ENCODE assay signal across 12 cellular contexts in the genomic region with DNA sequence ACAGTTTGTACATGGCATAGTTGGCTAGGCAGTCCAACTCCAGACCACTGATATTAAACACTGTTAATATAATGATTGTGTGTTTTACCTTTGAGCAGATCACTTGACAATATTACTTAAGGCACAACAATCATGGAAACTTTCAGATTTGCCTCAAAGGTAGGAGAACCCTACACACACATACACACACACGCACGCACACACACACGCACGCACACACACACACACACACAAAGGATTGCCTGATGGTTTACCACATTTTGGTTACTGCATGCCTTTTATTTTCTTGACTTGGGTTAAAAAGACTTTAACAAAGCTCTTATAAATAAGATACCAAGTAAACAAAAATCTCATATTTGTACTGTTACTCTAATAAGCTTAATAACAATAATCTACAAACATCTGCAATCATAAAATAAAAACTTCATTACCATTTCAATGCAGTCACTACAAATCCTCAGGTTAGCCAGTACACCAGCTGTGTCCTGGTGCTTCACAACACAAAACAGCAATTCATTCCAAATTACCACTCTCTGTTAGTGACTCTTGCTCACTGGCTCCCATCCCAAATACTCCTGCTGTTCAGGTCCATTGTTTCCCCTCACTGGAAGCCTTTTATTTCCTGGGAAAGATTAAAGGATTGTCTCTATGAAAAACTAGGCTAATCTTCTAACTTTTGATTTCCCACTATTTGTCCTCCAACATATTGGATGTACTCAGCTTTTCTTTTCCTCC.
DNase-seq lines count a peak whose midpoint lies in the region; ATAC-seq and TF ChIP-seq lines count a peak whose summit lies in the region.
"Had no signal": no experiment of that assay in that cellular context is flagged by ENCODE, and none has a peak within 500 bp of the region (broad histone marks: within the 10 kb centered on the region; RNA-seq: fewer than 3 reads in every experiment).

No MANE protein-coding gene starts in this region.

- no peak for TF ChIP-seq CTCF in OCI-LY3 (IDR thresholded peaks at IDR 0.05; ENCODE audit: low read depth, low read length)
- TF ChIP-seq CTCF in GM20000 (IDR thresholded peaks at IDR 0.05; ENCODE audit: extremely low read depth, missing control alignments) = no peak
- TF ChIP-seq CTCF in GM13977 (IDR thresholded peaks at IDR 0.05; ENCODE audit: extremely low read depth, insufficient read depth, missing control alignments) = no peak

- peak overlapping the region; percentile 35; the same call in 1 of the 2 replicates for H3K9ac ChIP-seq in OCI-LY3 (ENCODE audit: low read length)
- H3K9ac ChIP-seq: parathyroid adenoma had no signal

- DNase-seq in Ammon's horn (ENCODE audit: low spot score) (peak; percentile 24), MG63 (peak; percentile 65), iPS DF 6.9 (ENCODE audit: low read depth, low spot score) (peak; percentile 63), GM20000 (ENCODE audit: low spot score) (no peak), GM13977 (ENCODE audit: low spot score) (no peak)
- DNase-seq in activated effector memory CD4-positive, alpha-beta T cell treated with anti-CD3 and anti-CD28 coated beads, Interleukin-2, amount 50 U/mL, for 16 hours = no peak
- DNase-seq: activated CD4-positive, alpha-beta T cell treated with anti-CD3 and anti-CD28 coated beads, Interleukin-2, amount 50 U/mL, for 48 hours; brain microvascular endothelial cell; head of caudate nucleus had no signal

- H2AFZ ChIP-seq in OCI-LY3 (ENCODE audit: low read depth, low read length) = no peak overlapping the region
- H2AFZ ChIP-seq: parathyroid adenoma had no signal

- no peak for ATAC-seq in HG02938 (IDR thresholded peaks at IDR 0.05; ENCODE audit: unreplicated experiment)

- H3K27ac ChIP-seq in OCI-LY3 (ENCODE audit: low read length) = peak overlapping the region; percentile 94
- no peak overlapping the region for H3K27ac ChIP-seq in iPS DF 6.9 (ENCODE audit: low read length)
- H3K27ac ChIP-seq: brain microvascular endothelial cell, parathyroid adenoma had no signal

- no peaks in the 10 kb centered on the region for H3K79me2 ChIP-seq in OCI-LY3 (ENCODE audit: low read length)
- H3K79me2 ChIP-seq: parathyroid adenoma had no signal

- H3K9me3 ChIP-seq in MG63 (no peaks in the 10 kb centered on the region), OCI-LY3 (ENCODE audit: insufficient read depth, low read length) (no peaks in the 10 kb centered on the region), iPS DF 6.9 (ENCODE audit: control insufficient read depth, insufficient read depth, low read length) (no peaks in the 10 kb centered on the region)

- no peaks in the 10 kb centered on the region for H4K20me1 ChIP-seq in OCI-LY3 (ENCODE audit: insufficient read depth, low read length)

- peak overlapping the region; percentile 89 for H3K4me2 ChIP-seq in OCI-LY3 (ENCODE audit: low read length)

- no peaks in the 10 kb centered on the region for H3K36me3 ChIP-seq in MG63
- H3K36me3 ChIP-seq in OCI-LY3 (replicated peaks; ENCODE audit: low read depth, low read length) = no peaks in the 10 kb centered on the region
- H3K36me3 ChIP-seq in iPS DF 6.9 (ENCODE audit: control insufficient read depth, insufficient read depth, low read length) = no peaks in the 10 kb centered on the region
- H3K36me3 ChIP-seq: brain microvascular endothelial cell had no signal

- no CpG with 5 or more reads among the region's 4 CpGs for WGBS in iPS DF 6.9 (ENCODE audit: insufficient coverage, insufficient read length)

- H3K27me3 ChIP-seq in MG63 (no peaks in the 10 kb centered on the region), OCI-LY3 (ENCODE audit: low read depth, low read length) (no peaks in the 10 kb centered on the region), iPS DF 6.9 (ENCODE audit: control insufficient read depth, insufficient read depth, low read length) (no peaks in the 10 kb centered on the region)
- H3K27me3 ChIP-seq: brain microvascular endothelial cell had no signal

- H3K4me1 ChIP-seq in OCI-LY3 (ENCODE audit: low read length) (peaks cover 71% of the 10 kb centered on the region), iPS DF 6.9 (ENCODE audit: control insufficient read depth, insufficient read depth, low read length) (peaks cover 6% of the 10 kb centered on the region; the same call in 1 of the 2 replicates)
- H3K4me1 ChIP-seq: parathyroid adenoma had no signal

- in situ Hi-C loops in GM13977 (cut with MboI; ENCODE audit: low pct_unique_long_range_greater_than_20kb, low sequenced_read_pairs, unreplicated experiment) = no loop called here

- H3K4me3 ChIP-seq in MG63 (no peak overlapping the region), OCI-LY3 (ENCODE audit: low read length) (no peak overlapping the region), iPS DF 6.9 (ENCODE audit: low read length) (no peak overlapping the region)

Comparison
In these comparisons a context has a peak if more than half of its experiments do, and no peak if none do; other contexts are left out.
1. DNase-seq: peak in Ammon's horn (single experiment), MG63 (single experiment) and iPS DF 6.9 (single experiment); none in GM20000 (single experiment), activated effector memory CD4-positive, alpha-beta T cell treated with anti-CD3 and anti-CD28 coated beads, Interleukin-2, amount 50 U/mL, for 16 hours (single experiment) and GM13977 (single experiment).